ENCODE assay signal across 8 cellular contexts in genomic region chr3:129577925-129578742, GRCh38. TPM values are rescaled to one million over a fixed set of nuclear protein-coding genes. Genes with fewer than 3 reads are reported as not detected.
DNase-seq lines count a peak whose midpoint lies in the region; ATAC-seq, FAIRE-seq and TF ChIP-seq lines count a peak whose summit lies in the region.

No MANE protein-coding gene starts in this region.

- no peaks in the 10 kb centered on the region for H3K9me3 ChIP-seq in subcutaneous abdominal adipose tissue (ENCODE audit: control insufficient read depth in 5 of 5, low read length in 5 of 5)
- H3K9me3 ChIP-seq in MG63: no peaks in the 10 kb centered on the region

- H3K36me3 ChIP-seq in subcutaneous abdominal adipose tissue (ENCODE audit: control insufficient read depth in 5 of 5, insufficient read depth in 5 of 5, low read length in 5 of 5) (peaks cover 0 to 97% (median 93%) of the 10 kb centered on the region in 5 donors), MG63 (no peaks in the 10 kb centered on the region; the same call in 1 of the 2 replicates)

- H3K27me3 ChIP-seq in subcutaneous abdominal adipose tissue (ENCODE audit: control insufficient read depth in 5 of 5, insufficient read depth in 4 of 5, low read length in 5 of 5): no peaks in the 10 kb centered on the region
- no peaks in the 10 kb centered on the region for H3K27me3 ChIP-seq in MG63

- peaks cover 12 to 64% (median 59%) of the 10 kb centered on the region in 5 donors for H3K4me1 ChIP-seq in subcutaneous abdominal adipose tissue (ENCODE audit: control insufficient read depth in 5 of 5, insufficient read depth in 5 of 5, low read length in 5 of 5)

- no peak for DNase-seq in activated CD4-positive, CD25-positive, alpha-beta regulatory T cell (lab: John Stamatoyannopoulos, UW)
- peak; percentile 78 for DNase-seq in KBM-7
- DNase-seq in coronary artery (ENCODE audit: low spot score): no peak
- no peak for DNase-seq in D721Med (ENCODE audit: insufficient read length, low spot score)
- no peak for DNase-seq in stimulated activated CD4-positive, alpha-beta T cell treated with anti-CD3 and anti-CD28 coated beads, Interleukin-2, amount 100 ng/mL, for 48 hours
- DNase-seq in MG63: no peak

- peak; percentile 22 to 25 for ATAC-seq in activated CD4-positive, CD25-positive, alpha-beta regulatory T cell treated with anti-CD3 and anti-CD28 coated beads, Interleukin-2, amount 50 U/mL, for 24 hours

- no peak for FAIRE-seq in D721Med (lab: Jason Lieb, UNC)

- no peak overlapping the region for H3K9ac ChIP-seq in subcutaneous abdominal adipose tissue (ENCODE audit: low read length in 5 of 5)

- in situ Hi-C loops in KBM-7 (cut with MboI; ENCODE audit: low pct_unique_long_range_greater_than_20kb, low sequenced_read_pairs): no loop called here

- TF ChIP-seq CTCF in coronary artery (IDR thresholded peaks at IDR 0.05) (no peak), D721Med (IDR thresholded peaks at IDR 0.05; ENCODE audit: insufficient read depth, missing control alignments) (no peak)

- H3K4me3 ChIP-seq in coronary artery: no peak overlapping the region
- H3K4me3 ChIP-seq in subcutaneous abdominal adipose tissue (ENCODE audit: low read depth in 1 of 5, low read length in 5 of 5): no peak overlapping the region
- no peak overlapping the region for H3K4me3 ChIP-seq in MG63

- H3K27ac ChIP-seq in coronary artery: peak overlapping the region; percentile 4 to 83
- H3K27ac ChIP-seq in subcutaneous abdominal adipose tissue (ENCODE audit: low read depth, low read length): peak overlapping the region; percentile 23

RNA-seq across cellular contexts. Expression of gene PLXND1, which starts 28.3 kb away (rescaled TPM):
- total RNA-seq in MG63 (2014; rRNA removed; shearing (Covaris generic); ENCODE audit: low replicate concordance): 5.8 and 21.9 TPM in 2 replicates

RNA-seq across cellular contexts. Expression of gene H1-8, which starts 35.2 kb away (rescaled TPM):
- total RNA-seq in MG63 (2014; rRNA removed; shearing (Covaris generic); ENCODE audit: low replicate concordance): not detected in 2 replicates

RNA-seq across cellular contexts. Expression of gene RHO, which starts 49.7 kb away (rescaled TPM):
- total RNA-seq in MG63 (2014; rRNA removed; shearing (Covaris generic); ENCODE audit: low replicate concordance): not detected in 2 replicates
